ENCODE assay signal across 31 cellular contexts in the genomic region with DNA sequence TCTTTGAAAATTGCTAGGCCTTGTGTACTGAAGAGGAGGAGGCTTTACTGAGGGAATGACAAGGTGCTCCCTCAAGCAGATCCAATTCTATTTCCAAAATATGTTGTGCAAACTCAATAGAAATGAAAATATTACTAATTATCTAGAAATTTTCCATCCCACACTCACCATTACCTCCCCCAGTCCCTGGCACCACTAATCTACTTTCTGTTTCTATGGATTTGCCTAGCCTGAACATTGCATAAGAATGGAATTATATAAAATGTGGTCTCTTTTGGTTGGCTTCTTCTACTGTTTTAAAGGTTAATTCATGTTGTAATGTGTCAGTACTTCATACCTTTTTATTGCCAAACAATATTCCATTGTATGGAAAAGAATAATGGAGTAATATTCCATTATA.
"Had no signal": no experiment of that assay in that cellular context is flagged by ENCODE, and none has a peak within 500 bp of the region (broad histone marks: within the 10 kb centered on the region; RNA-seq: fewer than 3 reads in every experiment).

No MANE protein-coding gene starts in this region.

- H3K27ac ChIP-seq: body of pancreas, brain microvascular endothelial cell, VCaP had no signal

- H3K9me3 ChIP-seq: body of pancreas had no signal

- H3K9me3 Mint-ChIP-seq: activated naive CD4-positive, alpha-beta T cell treated with anti-CD3 and anti-CD28 coated beads, Interleukin-2, amount 50 U/mL, for 24 hours had no signal

- H3K36me3 Mint-ChIP-seq: activated naive CD4-positive, alpha-beta T cell treated with anti-CD3 and anti-CD28 coated beads, Interleukin-2, amount 10 ng/mL, durations not matched to agents 7 days and 5 days had no signal

- H3K4me3 Mint-ChIP-seq: activated B cell treated with CpG ODN at 0.5 μM for 24 hours; activated CD4-positive, alpha-beta memory T cell treated with anti-CD3 and anti-CD28 coated beads, Interleukin-2, amount 10 ng/mL, durations not matched to agents 7 days and 5 days; activated CD4-positive, alpha-beta T cell treated with anti-CD3 and anti-CD28 coated beads, Interleukin-2, amount 10 ng/mL, durations not matched to agents 24 days and 14 days; activated CD8-positive, alpha-beta memory T cell treated with anti-CD3 and anti-CD28 coated beads, Interleukin-2, amount 10 ng/mL, durations not matched to agents 7 days and 5 days; activated CD8-positive, alpha-beta T cell treated with anti-CD3 and anti-CD28 coated beads, Interleukin-2, amount 10 ng/mL, durations not matched to agents 7 days and 5 days; activated naive CD4-positive, alpha-beta T cell treated with anti-CD3 and anti-CD28 coated beads, Interleukin-2, amount 10 ng/mL, durations not matched to agents 7 days and 5 days; activated naive CD4-positive, alpha-beta T cell treated with anti-CD3 and anti-CD28 coated beads, Interleukin-2, amount 50 U/mL, for 24 hours; activated naive CD8-positive, alpha-beta T cell; activated naive CD8-positive, alpha-beta T cell treated with anti-CD3 and anti-CD28 coated beads, Interleukin-2, amount 10 ng/mL, durations not matched to agents 7 days and 5 days; activated naive CD8-positive, alpha-beta T cell treated with anti-CD3 and anti-CD28 coated beads, Interleukin-2, amount 50 U/mL, for 24 hours; activated T-cell treated with anti-CD3 and anti-CD28 coated beads, Interleukin-2, amount 50 U/mL, for 24 hours; T-helper 1 cell treated with Interleukin-12 subunit alpha and Interleukin-12 subunit beta and Interleukin-4 antibody, amounts not matched to agents 30 μg/mL and 1 μg/mL, for 36 hours; T-helper 2 cell treated with Interferon-gamma antibody and Interleukin-4, amounts not matched to agents 5 μg/mL and 100 μg/mL, for 36 hours had no signal

- H3K36me3 ChIP-seq: brain microvascular endothelial cell had no signal

- H3K4me1 ChIP-seq: body of pancreas had no signal

- H3K4me1 Mint-ChIP-seq: activated B cell treated with CpG ODN at 0.5 μM for 24 hours; activated CD4-positive, alpha-beta memory T cell treated with anti-CD3 and anti-CD28 coated beads, Interleukin-2, amount 10 ng/mL, durations not matched to agents 7 days and 5 days; activated CD4-positive, alpha-beta T cell treated with anti-CD3 and anti-CD28 coated beads, Interleukin-2, amount 10 ng/mL, durations not matched to agents 24 days and 14 days; activated CD8-positive, alpha-beta memory T cell treated with anti-CD3 and anti-CD28 coated beads, Interleukin-2, amount 10 ng/mL, durations not matched to agents 7 days and 5 days; activated naive CD4-positive, alpha-beta T cell treated with anti-CD3 and anti-CD28 coated beads, Interleukin-2, amount 10 ng/mL, durations not matched to agents 7 days and 5 days; activated naive CD4-positive, alpha-beta T cell treated with anti-CD3 and anti-CD28 coated beads, Interleukin-2, amount 50 U/mL, for 24 hours; activated naive CD8-positive, alpha-beta T cell treated with anti-CD3 and anti-CD28 coated beads, Interleukin-2, amount 10 ng/mL, durations not matched to agents 7 days and 5 days had no signal

- H3K27me3 Mint-ChIP-seq: activated naive CD4-positive, alpha-beta T cell treated with anti-CD3 and anti-CD28 coated beads, Interleukin-2, amount 50 U/mL, for 24 hours; activated naive CD8-positive, alpha-beta T cell; activated naive CD8-positive, alpha-beta T cell treated with anti-CD3 and anti-CD28 coated beads, Interleukin-2, amount 50 U/mL, for 24 hours; activated T-cell treated with anti-CD3 and anti-CD28 coated beads, Interleukin-2, amount 50 U/mL, for 24 hours had no signal

- H3K27ac Mint-ChIP-seq: activated B cell treated with CpG ODN at 0.5 μM for 24 hours; activated CD4-positive, alpha-beta memory T cell treated with anti-CD3 and anti-CD28 coated beads, Interleukin-2, amount 10 ng/mL, durations not matched to agents 7 days and 5 days; activated CD4-positive, alpha-beta T cell treated with anti-CD3 and anti-CD28 coated beads, Interleukin-2, amount 10 ng/mL, durations not matched to agents 24 days and 14 days; activated CD8-positive, alpha-beta memory T cell treated with anti-CD3 and anti-CD28 coated beads, Interleukin-2, amount 10 ng/mL, durations not matched to agents 7 days and 5 days; activated CD8-positive, alpha-beta T cell treated with anti-CD3 and anti-CD28 coated beads, Interleukin-2, amount 10 ng/mL, durations not matched to agents 7 days and 5 days; activated naive CD4-positive, alpha-beta T cell treated with anti-CD3 and anti-CD28 coated beads, Interleukin-2, amount 10 ng/mL, durations not matched to agents 7 days and 5 days; activated naive CD4-positive, alpha-beta T cell treated with anti-CD3 and anti-CD28 coated beads, Interleukin-2, amount 50 U/mL, for 24 hours; activated naive CD8-positive, alpha-beta T cell; activated naive CD8-positive, alpha-beta T cell treated with anti-CD3 and anti-CD28 coated beads, Interleukin-2, amount 10 ng/mL, durations not matched to agents 7 days and 5 days; activated naive CD8-positive, alpha-beta T cell treated with anti-CD3 and anti-CD28 coated beads, Interleukin-2, amount 50 U/mL, for 24 hours; activated T-cell treated with anti-CD3 and anti-CD28 coated beads, Interleukin-2, amount 50 U/mL, for 24 hours; activated T-helper 2 cell treated with anti-CD3 and anti-CD28 coated beads, Interferon-gamma antibody, Interleukin-2, Interleukin-4, amounts not matched to agents 10 μg/mL and 5 μg/mL and 100 μg/mL, durations not matched to agents 14 hours and 24 hours and 36 hours; T-helper 1 cell treated with Interleukin-12 subunit alpha and Interleukin-12 subunit beta and Interleukin-4 antibody, amounts not matched to agents 30 μg/mL and 1 μg/mL, for 36 hours; T-helper 2 cell treated with Interferon-gamma antibody and Interleukin-4, amounts not matched to agents 5 μg/mL and 100 μg/mL, for 36 hours had no signal

- H3K4me3 ChIP-seq: body of pancreas had no signal

- DNase-seq: activated B cell treated with CpG ODN at 0.5 μM for 24 hours; activated CD4-positive, alpha-beta memory T cell treated with anti-CD3 and anti-CD28 coated beads, Interleukin-2, amount 10 ng/mL, durations not matched to agents 7 days and 5 days; activated CD4-positive, alpha-beta T cell treated with anti-CD3 and anti-CD28 coated beads for 4 hours; activated CD4-positive, alpha-beta T cell treated with anti-CD3 and anti-CD28 coated beads, Interleukin-2, amount 10 ng/mL, durations not matched to agents 24 days and 14 days; activated CD4-positive, alpha-beta T cell treated with anti-CD3 and anti-CD28 coated beads, Interleukin-2, amount 50 U/mL, for 48 hours; activated CD4-positive, CD25-positive, alpha-beta regulatory T cell treated with anti-CD3 and anti-CD28 coated beads, Interleukin-2, amount 50 U/mL, for 72 hours; activated CD8-positive, alpha-beta memory T cell treated with anti-CD3 and anti-CD28 coated beads, Interleukin-2, amount 10 ng/mL, durations not matched to agents 7 days and 5 days; activated CD8-positive, alpha-beta memory T cell treated with anti-CD3 and anti-CD28 coated beads, Interleukin-2, amount 50 U/mL, for 48 hours; activated CD8-positive, alpha-beta T cell treated with anti-CD3 and anti-CD28 coated beads, Interleukin-2, amount 10 ng/mL, durations not matched to agents 7 days and 5 days; activated effector memory CD4-positive, alpha-beta T cell treated with Interleukin-2 at 50 U/mL for 16 hours; activated gamma-delta T cell; activated naive CD4-positive, alpha-beta T cell treated with anti-CD3 and anti-CD28 coated beads, Interleukin-2, amount 10 ng/mL, durations not matched to agents 7 days and 5 days; activated naive CD4-positive, alpha-beta T cell treated with Interleukin-2 at 50 U/mL for 16 hours; activated naive CD8-positive, alpha-beta T cell treated with anti-CD3 and anti-CD28 coated beads, Interleukin-2, amount 10 ng/mL, durations not matched to agents 7 days and 5 days; activated naive CD8-positive, alpha-beta T cell treated with anti-CD3 and anti-CD28 coated beads, Interleukin-2, amount 50 U/mL, for 24 hours; activated T-cell treated with anti-CD3 and anti-CD28 coated beads, Interleukin-2, amount 50 U/mL, for 24 hours; activated T-cell treated with anti-CD3 and anti-CD28 coated beads, Interleukin-2, amount 50 U/mL, for 48 hours; amniotic stem cell; aorta; body of pancreas; brain microvascular endothelial cell; central memory CD4-positive, alpha-beta T cell; T-helper 1 cell; T-helper 2 cell; T-helper 9 cell had no signal

- H3K27me3 ChIP-seq: body of pancreas, brain microvascular endothelial cell had no signal
